ENCODE assay signal across 1 cellular context in genomic region chr17:82019905-82020873, GRCh38.
TF ChIP-seq lines count a peak whose summit lies in the region.

No MANE protein-coding gene starts in this region.

TF ChIP-seq in K562, 482 proteins besides CTCF, POLR2A, EP300 and RAD21 (continues in another document):
- TF ChIP-seq ZBTB33 (CRISPR knock-in tag; IDR thresholded peaks at IDR 0.05): peak; percentile 84
- TF ChIP-seq NBN (IDR thresholded peaks at IDR 0.05; ENCODE audit: low read depth): no peak
- TF ChIP-seq BCOR (IDR thresholded peaks at IDR 0.05): no peak
- 0 out of 2 replicates have a peak, but pooled peaks have one; percentile 40 for TF ChIP-seq ZNF511 (CRISPR knock-in tag; IDR thresholded peaks at IDR 0.05)
- no peak for TF ChIP-seq SETDB1 (IDR thresholded peaks at IDR 0.05; ENCODE audit: low read length)
- no peak for TF ChIP-seq POLR3G (IDR thresholded peaks at IDR 0.05; ENCODE audit: extremely low read depth, insufficient read length, insufficient replicate concordance)
- TF ChIP-seq PTBP1 (IDR thresholded peaks at IDR 0.05; ENCODE audit: low read depth, low read length): peak; percentile 17; the same call in 1 of the 2 replicates
- peak; percentile 96 for TF ChIP-seq CTCFL (IDR thresholded peaks at IDR 0.05; ENCODE audit: borderline replicate concordance, insufficient read depth, low read depth, low read length, poor library complexity, severe bottlenecking)
- TF ChIP-seq CEBPZ (IDR thresholded peaks at IDR 0.05; ENCODE audit: borderline replicate concordance, low read depth, low read length): no peak
- TF ChIP-seq HDGF (IDR thresholded peaks at IDR 0.05): peak; percentile 84; the same call in 1 of the 2 replicates
- TF ChIP-seq FUS (optimal IDR thresholded peaks at IDR 0.05; ENCODE audit: low read depth, low read length): no peak
- TF ChIP-seq STAG1 (CRISPR knock-in tag; IDR thresholded peaks at IDR 0.05; ENCODE audit: borderline replicate concordance): peak; percentile 55; the same call in 1 of the 2 replicates
- no peak for TF ChIP-seq YBX1 (IDR thresholded peaks at IDR 0.05)
- no peak for TF ChIP-seq HDAC6 (IDR thresholded peaks at IDR 0.05; ENCODE audit: low read depth, low read length)
- TF ChIP-seq ZNF3 (CRISPR knock-in tag; IDR thresholded peaks at IDR 0.05): no peak
- TF ChIP-seq RREB1 (CRISPR knock-in tag; IDR thresholded peaks at IDR 0.05): no peak
- no peak for TF ChIP-seq MCM3 (IDR thresholded peaks at IDR 0.05)
- TF ChIP-seq ARID1B (IDR thresholded peaks at IDR 0.05): no peak
- no peak for TF ChIP-seq HNRNPH1 (optimal IDR thresholded peaks at IDR 0.05; ENCODE audit: low read depth, low read length)
- peak; percentile 71; the same call in 1 of the 2 replicates for TF ChIP-seq HNRNPL (IDR thresholded peaks at IDR 0.05; ENCODE audit: low read depth, low read length)
- peak; percentile 73; the same call in 1 of the 2 replicates for TF ChIP-seq XRCC5 (IDR thresholded peaks at IDR 0.05; ENCODE audit: low read depth, low read length)
- TF ChIP-seq SNAPC5 (CRISPR knock-in tag; IDR thresholded peaks at IDR 0.05): no peak
- TF ChIP-seq ZFP1 (CRISPR knock-in tag; IDR thresholded peaks at IDR 0.05): no peak
- TF ChIP-seq RBM14 (IDR thresholded peaks at IDR 0.05; ENCODE audit: borderline replicate concordance, insufficient read depth, low read depth, low read length): 0 out of 2 replicates have a peak, but pooled peaks have one; percentile 43
- TF ChIP-seq MAZ (CRISPR knock-in tag; conservative IDR thresholded peaks at IDR 0.05 in 1 of 2, IDR thresholded peaks at IDR 0.05 in 1 of 2): peak; percentile 29 to 47; a peak in 1 of 4 replicates
- no peak for TF ChIP-seq MAFF (IDR thresholded peaks at IDR 0.05; ENCODE audit: low read length)
- no peak for TF ChIP-seq ARHGAP35 (IDR thresholded peaks at IDR 0.05; ENCODE audit: partially characterized antibody)
- TF ChIP-seq ZBTB7A (IDR thresholded peaks at IDR 0.05; ENCODE audit: borderline replicate concordance, control insufficient read depth, low read depth, low read length): peak; percentile 65; the same call in 1 of the 2 replicates
- no peak for TF ChIP-seq TARDBP (IDR thresholded peaks at IDR 0.05)
- TF ChIP-seq EWSR1 (IDR thresholded peaks at IDR 0.05; ENCODE audit: borderline replicate concordance, low read depth, partially characterized antibody): no peak
- no peak for TF ChIP-seq NR2F6 (CRISPR knock-in tag; IDR thresholded peaks at IDR 0.05)
- TF ChIP-seq RBFOX2 (IDR thresholded peaks at IDR 0.05; ENCODE audit: low read depth, low read length): peak; percentile 43; the same call in 1 of the 2 replicates
- TF ChIP-seq YY1 (IDR thresholded peaks at IDR 0.05; ENCODE audit: borderline replicate concordance in 1 of 3, control insufficient read depth in 1 of 3, extremely low read depth in 1 of 3, insufficient read depth in 3 of 3, insufficient read length in 1 of 3, insufficient replicate concordance in 2 of 3, low read depth in 1 of 3, low read length in 2 of 3): peak in 1 of 3 experiments; percentile 30
- TF ChIP-seq RB1 (IDR thresholded peaks at IDR 0.05; ENCODE audit: low read depth): 0 out of 2 replicates have a peak, but pooled peaks have one; percentile 30
- peak; percentile 34; the same call in 1 of the 2 replicates for TF ChIP-seq ARID4B (CRISPR knock-in tag; IDR thresholded peaks at IDR 0.05)
- no peak for TF ChIP-seq PCBP1 (IDR thresholded peaks at IDR 0.05; ENCODE audit: low read depth, low read length, poor library complexity, severe bottlenecking)
- TF ChIP-seq THRAP3 (IDR thresholded peaks at IDR 0.05; ENCODE audit: borderline replicate concordance): no peak
- TF ChIP-seq E2F6 (IDR thresholded peaks at IDR 0.05; ENCODE audit: borderline replicate concordance in 1 of 2, extremely low read depth in 1 of 2, insufficient read depth in 1 of 2, insufficient read length in 1 of 2, low read depth in 1 of 2, low read length in 1 of 2, poor library complexity in 1 of 2, severe bottlenecking in 1 of 2): peak in 1 of 2 experiments; percentile 9
- no peak for TF ChIP-seq MTA2 (IDR thresholded peaks at IDR 0.05; ENCODE audit: low read depth)
- TF ChIP-seq MYBL2 (IDR thresholded peaks at IDR 0.05; ENCODE audit: low read depth): no peak
- no peak for TF ChIP-seq MYBL2 (CRISPR knock-in tag; IDR thresholded peaks at IDR 0.05; ENCODE audit: borderline replicate concordance)
- TF ChIP-seq ZNF143 (CRISPR knock-in tag; IDR thresholded peaks at IDR 0.05): no peak
- TF ChIP-seq DLX4 (CRISPR knock-in tag; IDR thresholded peaks at IDR 0.05): no peak
